ENCODE assay signal across 8 cellular contexts in the genomic region with DNA sequence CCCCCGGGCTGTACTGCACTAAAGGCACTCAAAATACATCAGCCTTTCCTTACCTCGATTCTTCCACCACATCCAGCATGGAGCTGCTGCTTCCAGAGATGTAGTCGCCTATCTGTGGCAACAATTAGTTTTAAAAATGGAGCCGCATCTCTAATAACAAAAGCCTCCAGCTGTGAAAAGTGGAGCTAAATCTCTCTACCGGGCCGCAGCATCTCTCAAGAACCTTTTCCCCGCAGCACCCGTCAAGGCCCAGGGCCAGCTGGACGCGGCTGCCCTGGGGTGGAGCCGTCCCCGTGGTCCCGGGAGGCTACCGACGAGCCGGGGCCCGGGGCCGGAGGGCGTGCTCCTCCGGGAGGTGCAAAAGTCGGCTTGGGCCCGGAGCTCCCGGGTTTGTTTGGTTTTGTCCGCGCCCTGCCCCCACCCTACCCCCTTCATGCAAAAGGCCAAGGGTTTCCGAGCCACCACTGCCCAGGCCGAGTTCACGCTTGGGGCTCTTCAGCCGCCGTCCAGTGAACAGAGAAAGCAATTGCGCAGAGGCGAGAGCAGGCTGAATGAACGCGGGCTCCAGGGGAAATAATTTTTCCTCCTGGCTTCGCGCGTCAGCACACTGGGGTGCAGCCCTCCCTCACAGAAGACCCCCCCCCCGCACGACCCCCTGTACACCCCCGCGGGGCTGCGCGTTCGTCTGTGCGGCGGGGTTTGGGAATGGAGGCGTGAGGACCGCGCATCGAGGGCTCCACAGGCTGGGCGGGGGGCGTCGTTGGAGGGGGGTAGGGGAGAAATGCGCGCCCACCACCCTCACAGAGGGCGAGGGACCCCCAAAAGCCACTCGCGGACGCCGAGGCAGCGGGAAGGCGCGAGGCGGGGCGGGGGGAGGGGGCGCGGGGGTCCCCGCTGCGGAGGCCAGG.
DNase-seq lines count a peak whose midpoint lies in the region; ATAC-seq and TF ChIP-seq lines count a peak whose summit lies in the region.

No MANE protein-coding gene starts in this region.

- no peak for ATAC-seq in HG02852 (IDR thresholded peaks at IDR 0.05; ENCODE audit: unreplicated experiment)

- DNase-seq in DMS53 (lab: John Stamatoyannopoulos, UW): peak; percentile 46
- no peak for DNase-seq in DMS53 treated with DMSO at 0.1 percent for 48 hours (lab: John Stamatoyannopoulos, UW; ENCODE audit: unreplicated experiment)
- DNase-seq in astrocyte of the cerebellum (ENCODE audit: low read depth): no peak
- peak; percentile 61 for DNase-seq in iPS-NIHi11 (ENCODE audit: low spot score)
- no peak for DNase-seq in NAMALWA (ENCODE audit: low spot score)
- DNase-seq in midbrain (lab: John Stamatoyannopoulos, UW): no peak

- no peak for TF ChIP-seq CTCF in astrocyte of the cerebellum (IDR thresholded peaks at IDR 0.05; ENCODE audit: low read depth, low read length, missing control alignments)

- H3K9ac ChIP-seq in subcutaneous abdominal adipose tissue (ENCODE audit: low read length in 5 of 5): peak overlapping the region in 1 of 5 donors; percentile 64

- no peaks in the 10 kb centered on the region for H3K9me3 ChIP-seq in subcutaneous abdominal adipose tissue (ENCODE audit: control insufficient read depth in 5 of 5, low read length in 5 of 5)

- no peaks in the 10 kb centered on the region for H3K36me3 ChIP-seq in subcutaneous abdominal adipose tissue (ENCODE audit: control insufficient read depth in 5 of 5, insufficient read depth in 5 of 5, low read length in 5 of 5)

- H3K27ac ChIP-seq in subcutaneous abdominal adipose tissue (ENCODE audit: low read depth, low read length): no peak overlapping the region

- in situ Hi-C loops in astrocyte of the cerebellum (cut with HindIII; ENCODE audit: low sequenced_read_pairs): no loop called here

- H3K4me3 ChIP-seq in astrocyte of the cerebellum (ENCODE audit: low read depth, low read length): peak overlapping the region; percentile 71
- peak overlapping the region; percentile 44 to 69 (median 57) for H3K4me3 ChIP-seq in subcutaneous abdominal adipose tissue (ENCODE audit: low read depth in 1 of 5, low read length in 5 of 5)

- H3K27me3 ChIP-seq in subcutaneous abdominal adipose tissue (ENCODE audit: control insufficient read depth in 5 of 5, insufficient read depth in 4 of 5, low read length in 5 of 5): peaks cover 0 to 10% (median 6%) of the 10 kb centered on the region in 5 donors

- H3K4me1 ChIP-seq in subcutaneous abdominal adipose tissue (ENCODE audit: control insufficient read depth in 5 of 5, insufficient read depth in 5 of 5, low read length in 5 of 5): peaks cover 0 to 24% (median 21%) of the 10 kb centered on the region in 5 donors

Comparison
In these comparisons a context has a peak if more than half of its experiments do, and no peak if none do; other contexts are left out.
1. DNase-seq: peak in DMS53 (single experiment) and iPS-NIHi11 (single experiment); none in DMS53 treated with DMSO at 0.1 percent for 48 hours (single experiment), astrocyte of the cerebellum (single experiment), NAMALWA (single experiment) and midbrain (single experiment).